Comparison of ENCODE assay signal across 8 cellular contexts in genomic region chr11:9573775-9574555, GRCh38. TPM values are rescaled to one million over a fixed set of nuclear protein-coding genes. Genes with fewer than 3 reads are reported as not detected.
A peak's percentile ranks its signal among the peaks of the same experiment; 100 is the strongest.
DNase-seq lines count a peak whose midpoint lies in the region; ATAC-seq and TF ChIP-seq lines count a peak whose summit lies in the region.

No MANE protein-coding gene starts in this region.

- WGBS in GM23248 (ENCODE audit: low coverage in 1 of 2, low lambda C conversion rate in 2 of 2, missing lambda C conversion rate in 2 of 2), 2 experiments, result 1 to 2% methylated on average over 52 to 73 of the region's 114 CpGs

- DNase-seq in NK-92 treated with Interleukin-12 subunit alpha and Interleukin-12 subunit beta, amount 100 ng/mL, for 24 hours (lab: John Stamatoyannopoulos, UW), result peak; percentile 47
- DNase-seq in NK-92 (lab: John Stamatoyannopoulos, UW; ENCODE audit: unreplicated experiment), result no peak
- DNase-seq in GM23248, result peak; percentile 52
- peak; percentile 26 for DNase-seq in colonic mucosa
- peak; percentile 22 to 65 (median 64) for DNase-seq in mucosa of descending colon
- DNase-seq in DMS153 treated with DMSO at 0.1 percent for 48 hours (lab: John Stamatoyannopoulos, UW; ENCODE audit: unreplicated experiment), result no peak

- H3K27ac ChIP-seq in GM23248, result peak overlapping the region; percentile 93
- peak overlapping the region; percentile 77 for H3K27ac ChIP-seq in OCI-LY3 (ENCODE audit: low read length)
- peak overlapping the region; percentile 94 for H3K27ac ChIP-seq in colonic mucosa

- in situ Hi-C loops in GM23248 (cut with MboI), result no loop called here

- peaks cover 29% of the 10 kb centered on the region for H3K36me3 ChIP-seq in GM23248 (ENCODE audit: low read depth)
- H3K36me3 ChIP-seq in OCI-LY3 (replicated peaks; ENCODE audit: low read depth, low read length), result peaks cover 43% of the 10 kb centered on the region
- no peaks in the 10 kb centered on the region for H3K36me3 ChIP-seq in colonic mucosa
- H3K36me3 ChIP-seq in mucosa of descending colon (ENCODE audit: low read depth), result peaks cover 3% of the 10 kb centered on the region

- no peaks in the 10 kb centered on the region for H4K20me1 ChIP-seq in GM23248 (ENCODE audit: insufficient read depth)
- H4K20me1 ChIP-seq in OCI-LY3 (ENCODE audit: insufficient read depth, low read length), result peaks cover 30% of the 10 kb centered on the region

- H3K4me2 ChIP-seq in GM23248 (ENCODE audit: unreplicated experiment) (peak overlapping the region; percentile 95), OCI-LY3 (ENCODE audit: low read length) (peak overlapping the region; percentile 91)

- ATAC-seq in mucosa of descending colon (no peak), GM18873 (IDR thresholded peaks at IDR 0.05; ENCODE audit: low FRiP score, unreplicated experiment) (no peak)

- no peaks in the 10 kb centered on the region for H3K27me3 ChIP-seq in GM23248 (replicated peaks; ENCODE audit: insufficient read depth)
- H3K27me3 ChIP-seq in OCI-LY3 (ENCODE audit: low read depth, low read length), result no peaks in the 10 kb centered on the region
- no peaks in the 10 kb centered on the region for H3K27me3 ChIP-seq in colonic mucosa

- H3K9ac ChIP-seq in GM23248, result peak overlapping the region; percentile 93
- peak overlapping the region; percentile 89 for H3K9ac ChIP-seq in OCI-LY3 (ENCODE audit: low read length)
- peak overlapping the region; percentile 83 to 97 for H3K9ac ChIP-seq in colonic mucosa (ENCODE audit: low read depth in 2 of 2, low read length in 2 of 2)

- no peaks in the 10 kb centered on the region for H3K9me2 ChIP-seq in GM23248 (ENCODE audit: insufficient read depth)

- no peaks in the 10 kb centered on the region for H3K9me3 ChIP-seq in GM23248 (ENCODE audit: low read depth)
- no peaks in the 10 kb centered on the region for H3K9me3 ChIP-seq in OCI-LY3 (ENCODE audit: insufficient read depth, low read length)
- no peaks in the 10 kb centered on the region for H3K9me3 ChIP-seq in colonic mucosa
- no peaks in the 10 kb centered on the region for H3K9me3 ChIP-seq in mucosa of descending colon

- TF ChIP-seq CTCF in OCI-LY3 (IDR thresholded peaks at IDR 0.05; ENCODE audit: low read depth, low read length), result no peak
- no peak for TF ChIP-seq CTCF in colonic mucosa (IDR thresholded peaks at IDR 0.05)
- no peak for TF ChIP-seq CTCF in mucosa of descending colon (IDR thresholded peaks at IDR 0.05)

- peaks cover 41% of the 10 kb centered on the region for H3K4me1 ChIP-seq in GM23248 (ENCODE audit: insufficient read depth)
- H3K4me1 ChIP-seq in OCI-LY3 (ENCODE audit: low read length), result peaks cover 53% of the 10 kb centered on the region
- peaks cover 4% of the 10 kb centered on the region for H3K4me1 ChIP-seq in colonic mucosa
- peaks cover 23% of the 10 kb centered on the region for H3K4me1 ChIP-seq in mucosa of descending colon (ENCODE audit: low read depth)

- H3K4me3 ChIP-seq in GM23248, result peak overlapping the region; percentile 86
- peak overlapping the region; percentile 95 for H3K4me3 ChIP-seq in OCI-LY3 (ENCODE audit: low read length)
- peak overlapping the region; percentile 72 for H3K4me3 ChIP-seq in colonic mucosa
- peak overlapping the region; percentile 77 for H3K4me3 ChIP-seq in mucosa of descending colon

- intact Hi-C loops in colonic mucosa (cut with DNase I) (loop anchor here (10.0 kb wide), 1 partner anchor 49 kb away; no protein-coding TSS in a partner anchor), mucosa of descending colon (cut with DNase I, micrococcal nuclease) (loop anchor here in 1 of 2 donors (10.0 kb wide), 1 partner anchor 49 kb away; no protein-coding TSS in a partner anchor)

- H3F3A ChIP-seq in GM23248 (ENCODE audit: insufficient read depth), result peaks cover 36% of the 10 kb centered on the region

- H3K79me2 ChIP-seq in GM23248 (ENCODE audit: insufficient read depth) (peaks cover 48% of the 10 kb centered on the region), OCI-LY3 (ENCODE audit: low read length) (peaks cover 61% of the 10 kb centered on the region)

- peak overlapping the region; percentile 75 for H2AFZ ChIP-seq in GM23248
- H2AFZ ChIP-seq in OCI-LY3 (ENCODE audit: low read depth, low read length), result no peak overlapping the region

RNA-seq across cellular contexts. Expression of gene WEE1, which starts 0.5 kb away (rescaled TPM):
- 28.1 and 35.2 TPM in 2 replicates for total RNA-seq in GM23248 (2014; rRNA removed; shearing (Covaris generic))
- polyA plus RNA-seq in GM23248 (2016; fragmentation: Nextera tagmentation; extraction: Ambion mirVana), result 11.8 and 13.1 TPM in 2 replicates
- 10 to 100 TPM; 27.8 to 37.9 TPM for total RNA-seq in colonic mucosa
- total RNA-seq in mucosa of descending colon, result 10 to 100 TPM; 17.5 to 33.6 (median 18.0) TPM

Comparison
In these comparisons a context has a peak if more than half of its experiments do, and no peak if none do; other contexts are left out.
1. DNase-seq: peak in NK-92 treated with Interleukin-12 subunit alpha and Interleukin-12 subunit beta, amount 100 ng/mL, for 24 hours (single experiment), GM23248 (single experiment), colonic mucosa (single experiment) and mucosa of descending colon (3 of 3); none in NK-92 (single experiment) and DMS153 treated with DMSO at 0.1 percent for 48 hours (single experiment).
2. Peak in every context shown above with its lines, with median percentiles within 50 percentile points of each other: H3K27ac ChIP-seq, H3K4me3 ChIP-seq and H3K9ac ChIP-seq.